In genomic region chr12:76802060-76802459, GRCh38 we compare ENCODE assay signal across 23 cellular contexts. TPM values are rescaled to one million over a fixed set of nuclear protein-coding genes. Genes with fewer than 3 reads are reported as not detected.
DNase-seq lines count a peak whose midpoint lies in the region; ATAC-seq, FAIRE-seq and TF ChIP-seq lines count a peak whose summit lies in the region.
"Had no signal": no experiment of that assay in that cellular context is flagged by ENCODE, and none has a peak within 500 bp of the region (broad histone marks: within the 10 kb centered on the region; RNA-seq: fewer than 3 reads in every experiment).

No MANE protein-coding gene starts in this region.

- H3K27ac Mint-ChIP-seq in activated T-helper 17 cell treated with anti-CD3 and anti-CD28 coated beads, Interleukin-2, amount 50 U/mL, for 72 hours, result peak overlapping the region; percentile 22
- H3K27ac Mint-ChIP-seq: B cell; CD4-positive, alpha-beta T cell; CD8-positive, alpha-beta T cell had no signal

- intact Hi-C loops in HepG2 (cut with micrococcal nuclease; ENCODE audit: unreplicated experiment) (no loop called here), right lobe of liver (cut with DNase I) (no loop called here), K562 (cut with micrococcal nuclease) (no loop called here)

- H3K9ac ChIP-seq in HepG2 (ENCODE audit: insufficient read depth, low read depth, low read length), result no peak overlapping the region
- no peak overlapping the region for H3K9ac ChIP-seq in K562 (ENCODE audit: insufficient read depth in 1 of 2, low read depth in 2 of 2, low read length in 2 of 2)
- no peak overlapping the region for H3K9ac ChIP-seq in SK-N-SH
- H3K9ac ChIP-seq: BLaER1 treated with 17β-estradiol and CSF1 and Interleukin-3, amounts not matched to agents 10 nM and 100 nM had no signal

- H3K4me1 ChIP-seq in HepG2 (ENCODE audit: insufficient read depth, low read length) (peaks cover 9% of the 10 kb centered on the region), right lobe of liver (no peaks in the 10 kb centered on the region), K562 (replicated peaks in 1 of 2; ENCODE audit: control insufficient read depth in 2 of 2, insufficient read depth in 2 of 2, low read length in 2 of 2) (peaks cover 0 to 4% of the 10 kb centered on the region in 2 experiments; a peak in 1 of 5 replicates), SK-N-SH (ENCODE audit: control insufficient read depth in 1 of 2, insufficient read depth in 2 of 2, low read depth in 1 of 2, low read length in 1 of 2) (no peaks in the 10 kb centered on the region)
- H3K4me1 ChIP-seq: A549; BLaER1 treated with 17β-estradiol and CSF1 and Interleukin-3, amounts not matched to agents 10 nM and 100 nM had no signal

- TF ChIP-seq RAD21 in HepG2 (CRISPR knock-in tag; IDR thresholded peaks at IDR 0.05), result no peak
- TF ChIP-seq RAD21 in K562 (CRISPR knock-in tag; conservative IDR thresholded peaks at IDR 0.05 in 1 of 2, IDR thresholded peaks at IDR 0.05 in 1 of 2), result no peak
- TF ChIP-seq RAD21 in SK-N-SH (IDR thresholded peaks at IDR 0.05; ENCODE audit: low read length), result no peak

- H3K36me3 ChIP-seq in HepG2 (replicated peaks in 1 of 2; ENCODE audit: control insufficient read depth in 1 of 2, insufficient read depth in 2 of 2, low read length in 2 of 2) (peaks cover 3 to 37% of the 10 kb centered on the region in 2 experiments; a peak in 4 of 5 replicates), right lobe of liver (peaks cover 0 to 13% (median 0%) of the 10 kb centered on the region in 4 donors), K562 (ENCODE audit: control insufficient read depth, insufficient read depth, low read length) (peaks cover 37% of the 10 kb centered on the region), SK-N-SH (replicated peaks in 1 of 2; ENCODE audit: control insufficient read depth in 1 of 2, insufficient read depth in 2 of 2, low read length in 1 of 2) (peaks cover 18 to 73% of the 10 kb centered on the region in 2 experiments)

- WGBS in HepG2 (ENCODE audit: low lambda C conversion rate), result 97% methylated on average over 3 of the region's 3 CpGs
- WGBS in right lobe of liver (ENCODE audit: insufficient coverage, low coverage, low lambda C conversion rate, missing lambda C conversion rate), result 94% methylated on average over 3 of the region's 3 CpGs
- 83% methylated on average over 3 of the region's 3 CpGs for WGBS in K562 (ENCODE audit: insufficient coverage, low coverage, missing lambda C conversion rate)
- WGBS in SK-N-SH (ENCODE audit: low lambda C conversion rate), result 97% methylated on average over 3 of the region's 3 CpGs

- POLR2A ChIA-PET in HepG2 (lab: Yijun Ruan, JAX), result interaction anchor here (1.1 kb wide), 1 partner anchor 38 kb away, joined by 3 read pairs; the partner anchor contains the start of gene ZDHHC17
- POLR2A ChIA-PET in K562 (lab: Yijun Ruan, JAX), result no interaction called here
- POLR2A ChIA-PET in SK-N-SH (lab: Yijun Ruan, JAX), result no interaction called here

- DNase-seq in HepG2 (ENCODE audit: low spot score) (no peak), right lobe of liver (no peak), K562 (ENCODE audit: extremely low read depth in 1 of 4, low spot score in 3 of 4) (no peak), SK-N-SH (no peak), frontal cortex (ENCODE audit: low spot score in 2 of 2) (no peak), urothelium cell line (ENCODE audit: low spot score) (no peak)
- DNase-seq: AML-193; Caco-2; Calu3; CD4-positive, alpha-beta T cell; CD8-positive, alpha-beta T cell; DMS79 treated with DMSO at 0.1 percent for 48 hours; GF-D8 had no signal

- peaks cover 7% of the 10 kb centered on the region for H3K9me3 Mint-ChIP-seq in activated T-helper 17 cell treated with anti-CD3 and anti-CD28 coated beads, Interleukin-2, amount 50 U/mL, for 72 hours

- in situ Hi-C loops in HepG2 (cut with HindIII; ENCODE audit: extremely low pct_ligation_motif_present, low pct_unique_long_range_greater_than_20kb), result no loop called here
- in situ Hi-C loops in K562 (cut with MboI), result no loop called here

- H2AFZ ChIP-seq in HepG2 (ENCODE audit: low read length) (no peak overlapping the region), K562 (ENCODE audit: low read depth, low read length) (no peak overlapping the region), SK-N-SH (ENCODE audit: low read depth) (no peak overlapping the region)

- H3F3A ChIP-seq in SK-N-SH (replicated peaks; ENCODE audit: insufficient read depth), result peaks cover 1% of the 10 kb centered on the region

- H3K27me3 ChIP-seq in HepG2 (ENCODE audit: control insufficient read depth in 1 of 2, insufficient read depth in 2 of 2, low read length in 2 of 2) (no peaks in the 10 kb centered on the region), right lobe of liver (no peaks in the 10 kb centered on the region), K562 (ENCODE audit: control insufficient read depth in 2 of 2, insufficient read depth in 2 of 2, low read length in 2 of 2) (no peaks in the 10 kb centered on the region), SK-N-SH (ENCODE audit: insufficient read depth) (no peaks in the 10 kb centered on the region)
- H3K27me3 ChIP-seq: BLaER1 treated with 17β-estradiol and CSF1 and Interleukin-3, amounts not matched to agents 10 nM and 100 nM had no signal

- H3K4me2 ChIP-seq in HepG2 (ENCODE audit: low read depth, low read length), result no peak overlapping the region
- no peak overlapping the region for H3K4me2 ChIP-seq in K562 (ENCODE audit: insufficient read depth, low read length)
- H3K4me2 ChIP-seq in SK-N-SH, result no peak overlapping the region
- H3K4me2 ChIP-seq: A549; BLaER1 treated with 17β-estradiol and CSF1 and Interleukin-3, amounts not matched to agents 10 nM and 100 nM had no signal

- no peak overlapping the region for H3K4me3 Mint-ChIP-seq in activated T-helper 17 cell treated with anti-CD3 and anti-CD28 coated beads, Interleukin-2, amount 50 U/mL, for 72 hours
- H3K4me3 Mint-ChIP-seq: B cell; CD4-positive, alpha-beta T cell; CD8-positive, alpha-beta T cell had no signal

- ATAC-seq in HepG2, result no peak
- ATAC-seq in right lobe of liver, result no peak
- no peak for ATAC-seq in activated T-helper 17 cell treated with anti-CD3 and anti-CD28 coated beads, Interleukin-2, amount 50 U/mL, for 72 hours (replicated peaks)
- no peak for ATAC-seq in K562
- ATAC-seq: A549; CD8-positive, alpha-beta T cell had no signal

- TF ChIP-seq EP300 in HepG2 (IDR thresholded peaks at IDR 0.05; ENCODE audit: low read depth in 2 of 2, low read length in 2 of 2) (no peak), HepG2 (CRISPR knock-in tag; IDR thresholded peaks at IDR 0.05; ENCODE audit: borderline replicate concordance) (no peak), K562 (IDR thresholded peaks at IDR 0.05; ENCODE audit: low read length) (no peak), SK-N-SH (IDR thresholded peaks at IDR 0.05; ENCODE audit: borderline replicate concordance in 1 of 2, low read depth in 1 of 2, low read length in 1 of 2) (no peak)

- BruUV-seq in HepG2 (replicated peaks; lab: Mats Ljungman, UMichigan) (no TSS peak), K562 (replicated peaks; lab: Mats Ljungman, UMichigan) (no TSS peak)

- TF ChIP-seq POLR2A in HepG2 (IDR thresholded peaks at IDR 0.05; ENCODE audit: insufficient read depth in 1 of 2, low read depth in 2 of 2, low read length in 2 of 2) (no peak), right lobe of liver (IDR thresholded peaks at IDR 0.05) (no peak), K562 (conservative IDR thresholded peaks at IDR 0.05) (no peak)

- H3K9me3 ChIP-seq in HepG2 (ENCODE audit: low read length), result no peaks in the 10 kb centered on the region; the same call in 1 of the 2 replicates
- H3K9me3 ChIP-seq in right lobe of liver, result peaks cover 0 to 6% (median 0%) of the 10 kb centered on the region in 4 donors
- no peaks in the 10 kb centered on the region for H3K9me3 ChIP-seq in K562 (replicated peaks; ENCODE audit: control insufficient read depth, insufficient read depth, low read depth, low read length)
- H3K9me3 ChIP-seq in SK-N-SH, result no peaks in the 10 kb centered on the region
- H3K9me3 ChIP-seq: A549, Caco-2 had no signal

- peaks cover 75% of the 10 kb centered on the region for H3K36me3 Mint-ChIP-seq in activated T-helper 17 cell treated with anti-CD3 and anti-CD28 coated beads, Interleukin-2, amount 50 U/mL, for 72 hours (ENCODE audit: low read depth)

- H3K9me2 ChIP-seq in SK-N-SH, result no peaks in the 10 kb centered on the region

- CTCF ChIA-PET in HepG2 (lab: Yijun Ruan, JAX; ENCODE audit: low intra/inter-chr PET ratio, low total read pairs) (no interaction called here), K562 (lab: Yijun Ruan, JAX; ENCODE audit: low intra/inter-chr PET ratio) (interaction anchor here (0.7 kb wide), 1 partner anchor 178 kb away, joined by 3 read pairs; no protein-coding TSS in a partner anchor), SK-N-SH (lab: Yijun Ruan, JAX) (no interaction called here)

- peaks cover 12% of the 10 kb centered on the region for H3K4me1 Mint-ChIP-seq in activated T-helper 17 cell treated with anti-CD3 and anti-CD28 coated beads, Interleukin-2, amount 50 U/mL, for 72 hours
- H3K4me1 Mint-ChIP-seq: B cell had no signal

- H4K20me1 ChIP-seq in HepG2 (ENCODE audit: insufficient read depth, low read length), result no peaks in the 10 kb centered on the region
- H4K20me1 ChIP-seq in K562 (replicated peaks; ENCODE audit: control insufficient read depth, insufficient read depth, low read length), result no peaks in the 10 kb centered on the region
- no peaks in the 10 kb centered on the region for H4K20me1 ChIP-seq in SK-N-SH (ENCODE audit: insufficient read depth)

- H3K9me1 ChIP-seq in K562 (ENCODE audit: control insufficient read depth, insufficient read depth, low read length), result no peaks in the 10 kb centered on the region

- TF ChIP-seq CTCF in HepG2 (CRISPR knock-in tag; IDR thresholded peaks at IDR 0.05) (no peak), right lobe of liver (IDR thresholded peaks at IDR 0.05) (no peak), K562 (IDR thresholded peaks at IDR 0.05 in 2 of 3, conservative IDR thresholded peaks at IDR 0.05 in 1 of 3; ENCODE audit: insufficient read depth in 2 of 3, low read depth in 1 of 3, low read length in 3 of 3) (no peak), SK-N-SH (IDR thresholded peaks at IDR 0.05) (no peak)

- H3K79me2 ChIP-seq in HepG2 (ENCODE audit: insufficient read depth, low read length) (peaks cover 5% of the 10 kb centered on the region), K562 (ENCODE audit: control insufficient read depth, insufficient read depth, low read length) (peaks cover 11% of the 10 kb centered on the region; the same call in 2 of the 3 replicates), SK-N-SH (ENCODE audit: insufficient read depth) (peaks cover 70% of the 10 kb centered on the region)

- H3K27me3 Mint-ChIP-seq in activated T-helper 17 cell treated with anti-CD3 and anti-CD28 coated beads, Interleukin-2, amount 50 U/mL, for 72 hours, result no peaks in the 10 kb centered on the region
- H3K27me3 Mint-ChIP-seq: B cell; CD4-positive, alpha-beta T cell had no signal

- FAIRE-seq in HepG2 (lab: Jason Lieb, UNC), result no peak
- FAIRE-seq in K562 (lab: Jason Lieb, UNC), result no peak
- no peak for FAIRE-seq in frontal cortex (lab: Jason Lieb, UNC)
- no peak for FAIRE-seq in urothelium cell line (lab: Jason Lieb, UNC)
- FAIRE-seq: A549, D721Med, G401.6, GM12892, GM18507 had no signal

- no peak overlapping the region for H3K27ac ChIP-seq in HepG2 (ENCODE audit: extremely low read length, insufficient read depth, low read length)
- H3K27ac ChIP-seq in right lobe of liver, result no peak overlapping the region
- no peak overlapping the region for H3K27ac ChIP-seq in K562 (ENCODE audit: extremely low read depth, low read depth, low read length)
- no peak overlapping the region for H3K27ac ChIP-seq in SK-N-SH (ENCODE audit: low read depth in 2 of 2, low read length in 1 of 2)
- H3K27ac ChIP-seq: 22Rv1; A549; BLaER1 treated with 17β-estradiol and CSF1 and Interleukin-3, amounts not matched to agents 10 nM and 100 nM; C4-2B had no signal

- no peak overlapping the region for H3K4me3 ChIP-seq in HepG2 (replicated peaks in 1 of 3; ENCODE audit: insufficient read depth in 1 of 3, low read depth in 2 of 3, low read length in 3 of 3)
- H3K4me3 ChIP-seq in right lobe of liver, result no peak overlapping the region
- no peak overlapping the region for H3K4me3 ChIP-seq in K562
- H3K4me3 ChIP-seq in SK-N-SH (ENCODE audit: low read depth in 2 of 2, low read length in 1 of 2), result no peak overlapping the region
- H3K4me3 ChIP-seq: A549; BLaER1 treated with 17β-estradiol and CSF1 and Interleukin-3, amounts not matched to agents 10 nM and 100 nM had no signal

RNA-seq across cellular contexts. Expression of gene ZDHHC17, which starts 38.1 kb away (rescaled TPM):
- 21.2 and 36.7 TPM in 2 replicates for total RNA-seq in HepG2 (2016; rRNA removed; fragmentation: Illumina TruSeq; extraction: Trizol)
- 21.0 and 21.2 TPM in 2 replicates for total RNA-seq in HepG2 (2016; cell fraction: cytosol; rRNA removed; fragmentation: Illumina TruSeq; extraction: Trizol; ENCODE audit: low read depth)
- 17.9 and 34.3 TPM in 2 replicates for total RNA-seq in HepG2 (2016; cell fraction: insoluble cytoplasmic fraction; rRNA removed; fragmentation: Illumina TruSeq; extraction: Trizol)
- 12.6 and 14.8 TPM in 2 replicates for total RNA-seq in HepG2 (2016; cell fraction: membrane; rRNA removed; fragmentation: Illumina TruSeq; extraction: Trizol)
- 83.1 and 91.1 TPM in 2 replicates for total RNA-seq in HepG2 (2016; cell fraction: nucleus; rRNA removed; fragmentation: Illumina TruSeq; extraction: Trizol)
- polyA plus RNA-seq in HepG2 (2011; rRNA removed), result 31.7 and 38.5 TPM in 2 replicates
- polyA plus RNA-seq in HepG2 (2011; cell fraction: cytosol; rRNA removed), result 8.7 and 15.5 TPM in 2 replicates
- polyA plus RNA-seq in HepG2 (2011; cell fraction: nucleus; rRNA removed), result 81.4 and 85.4 TPM in 2 replicates
- polyA plus RNA-seq in HepG2 (2012), result 20.3 and 21.4 TPM in 2 replicates
- 0.74 and 0.85 TPM in 2 replicates for polyA plus RNA-seq in HepG2 (2016; cell fraction: cytosol; fragmentation: Illumina TruSeq; extraction: Trizol; ENCODE audit: low read depth)
- 7.2 and 7.3 TPM in 2 replicates for polyA plus RNA-seq in HepG2 (2016; cell fraction: insoluble cytoplasmic fraction; fragmentation: Illumina TruSeq; extraction: Trizol; ENCODE audit: low read depth)
- polyA plus RNA-seq in HepG2 (2016; cell fraction: membrane; fragmentation: Illumina TruSeq; extraction: Trizol; ENCODE audit: low read depth), result 1.7 and 2.4 TPM in 2 replicates
- polyA plus RNA-seq in HepG2 (2016; cell fraction: nucleus; fragmentation: Illumina TruSeq; extraction: Trizol; ENCODE audit: insufficient read depth, low read depth), result 83.0 and 85.1 TPM in 2 replicates
- polyA minus RNA-seq in HepG2 (2011; rRNA and poly(A)+ RNA removed; ENCODE audit: low replicate concordance), result 47.7 and 61.9 TPM in 2 replicates
- polyA minus RNA-seq in HepG2 (2011; cell fraction: cytosol; rRNA and poly(A)+ RNA removed), result 35.4 and 39.4 TPM in 2 replicates
- 201 and 214 TPM in 2 replicates for polyA minus RNA-seq in HepG2 (2011; cell fraction: nucleus; rRNA and poly(A)+ RNA removed)
- total RNA-seq in right lobe of liver, result 10 to 100 TPM in 3 of 6 experiments, 1 to 10 TPM in 3; 7.7 to 12.2 (median 9.5) TPM
- total RNA-seq in activated T-helper 17 cell treated with anti-CD3 and anti-CD28 coated beads, Interleukin-2, amount 50 U/mL, for 72 hours, result 10 to 100 TPM; 26.4 to 48.2 TPM
- total RNA-seq in K562 (2011; cell fraction: chromatin; rRNA removed; ENCODE audit: low replicate concordance), result 214 and 221 TPM in 2 replicates
- 85.4 and 123 TPM in 2 replicates for total RNA-seq in K562 (2011; cell fraction: nucleolus; rRNA removed)
- 120 and 131 TPM in 2 replicates for total RNA-seq in K562 (2011; cell fraction: nucleoplasm; rRNA removed)
- total RNA-seq in K562 (2014; rRNA removed), result 20.7 and 36.6 TPM in 2 replicates
- 40.0 and 45.5 TPM in 2 replicates for total RNA-seq in K562 (2014; rRNA removed; fragmentation: Illumina TruSeq; extraction: Trizol)
- 36.5 and 40.2 TPM in 2 replicates for total RNA-seq in K562 (2015; rRNA removed; fragmentation: Illumina TruSeq; extraction: Trizol)
- total RNA-seq in K562 (2021), result 23.8 and 27.5 TPM in 2 replicates
- 52.8 and 66.0 TPM in 2 replicates for polyA plus RNA-seq in K562 (2011; rRNA removed)
- polyA plus RNA-seq in K562 (2011; cell fraction: cytosol; rRNA removed), result 12.7 and 24.5 TPM in 2 replicates
- polyA plus RNA-seq in K562 (2011; cell fraction: nucleus; rRNA removed), result 148 and 154 TPM in 2 replicates
- 14.1 and 18.5 TPM in 2 replicates for polyA plus RNA-seq in K562 (2012)
- 20.2 and 25.1 TPM in 2 replicates for polyA plus RNA-seq in K562 (2014; fragmentation: Illumina TruSeq; extraction: Trizol)
- 10 to 100 TPM in 1 of 2 experiments, 1 to 10 TPM in 1; 6.7 to 12.4 TPM for polyA plus RNA-seq in K562 (2014; fragmentation: Nextera tagmentation; extraction: Ambion mirVana)
- 26.2 and 31.9 TPM in 2 replicates for polyA plus RNA-seq in K562 (2014; rRNA removed)
- 239 and 255 TPM in 2 replicates for polyA minus RNA-seq in K562 (2011; rRNA and poly(A)+ RNA removed)
- polyA minus RNA-seq in K562 (2011; cell fraction: cytosol; rRNA and poly(A)+ RNA removed), result 33.1 and 42.5 TPM in 2 replicates
- polyA minus RNA-seq in K562 (2011; cell fraction: nucleus; rRNA and poly(A)+ RNA removed), result 127 and 168 TPM in 2 replicates
- polyA plus RNA-seq in SK-N-SH (2012; rRNA removed), result 28.6 and 32.8 TPM in 2 replicates
- 16.7 and 17.4 TPM in 2 replicates for polyA plus RNA-seq in SK-N-SH (2012; cell fraction: cytosol; rRNA removed)
- 62.2 and 139 TPM in 2 replicates for polyA plus RNA-seq in SK-N-SH (2012; cell fraction: nucleus; rRNA removed)
- total RNA-seq in frontal cortex, result 319 TPM

Comparison
In these comparisons a context has a peak if more than half of its experiments do, and no peak if none do; other contexts are left out.
1. Of the 241 proteins assayed by ChIP-seq in both HepG2 and K562: peak only in HepG2: MAFK; only in K562: none; in both: none; in neither: 240.